1 cellular context compared by ENCODE assay signal in the genomic region with DNA sequence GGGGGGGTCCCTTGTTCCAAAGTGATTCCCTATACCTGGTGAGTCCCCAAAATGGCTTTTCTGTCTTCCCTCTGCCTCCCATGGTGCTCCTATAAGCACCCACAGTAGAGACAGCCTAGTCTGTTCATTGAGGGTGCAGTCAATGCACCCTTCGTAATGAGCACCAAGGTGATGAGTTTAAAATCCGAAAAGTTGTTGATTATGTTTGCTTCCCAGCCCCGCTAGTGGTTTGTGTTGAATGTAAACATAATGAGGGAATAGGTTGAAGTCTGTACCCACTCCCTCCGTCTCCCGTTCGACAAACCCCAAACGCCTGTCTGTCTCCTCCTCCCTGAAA.
TF ChIP-seq lines count a peak whose summit lies in the region.

No MANE protein-coding gene starts in this region.

TF ChIP-seq in HepG2, 621 proteins besides CTCF, POLR2A, EP300 and RAD21 (continued from another document):
- TF ChIP-seq, protein P1, sequence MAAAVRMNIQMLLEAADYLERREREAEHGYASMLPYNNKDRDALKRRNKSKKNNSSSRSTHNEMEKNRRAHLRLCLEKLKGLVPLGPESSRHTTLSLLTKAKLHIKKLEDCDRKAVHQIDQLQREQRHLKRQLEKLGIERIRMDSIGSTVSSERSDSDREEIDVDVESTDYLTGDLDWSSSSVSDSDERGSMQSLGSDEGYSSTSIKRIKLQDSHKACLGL (CRISPR knock-in tag; IDR thresholded peaks at IDR 0.05), result 0 out of 2 replicates have a peak, but pooled peaks have one; percentile 9
- no peak for TF ChIP-seq CCAR2 (optimal IDR thresholded peaks at IDR 0.05; ENCODE audit: low read depth, low read length)
- TF ChIP-seq, protein P2, sequence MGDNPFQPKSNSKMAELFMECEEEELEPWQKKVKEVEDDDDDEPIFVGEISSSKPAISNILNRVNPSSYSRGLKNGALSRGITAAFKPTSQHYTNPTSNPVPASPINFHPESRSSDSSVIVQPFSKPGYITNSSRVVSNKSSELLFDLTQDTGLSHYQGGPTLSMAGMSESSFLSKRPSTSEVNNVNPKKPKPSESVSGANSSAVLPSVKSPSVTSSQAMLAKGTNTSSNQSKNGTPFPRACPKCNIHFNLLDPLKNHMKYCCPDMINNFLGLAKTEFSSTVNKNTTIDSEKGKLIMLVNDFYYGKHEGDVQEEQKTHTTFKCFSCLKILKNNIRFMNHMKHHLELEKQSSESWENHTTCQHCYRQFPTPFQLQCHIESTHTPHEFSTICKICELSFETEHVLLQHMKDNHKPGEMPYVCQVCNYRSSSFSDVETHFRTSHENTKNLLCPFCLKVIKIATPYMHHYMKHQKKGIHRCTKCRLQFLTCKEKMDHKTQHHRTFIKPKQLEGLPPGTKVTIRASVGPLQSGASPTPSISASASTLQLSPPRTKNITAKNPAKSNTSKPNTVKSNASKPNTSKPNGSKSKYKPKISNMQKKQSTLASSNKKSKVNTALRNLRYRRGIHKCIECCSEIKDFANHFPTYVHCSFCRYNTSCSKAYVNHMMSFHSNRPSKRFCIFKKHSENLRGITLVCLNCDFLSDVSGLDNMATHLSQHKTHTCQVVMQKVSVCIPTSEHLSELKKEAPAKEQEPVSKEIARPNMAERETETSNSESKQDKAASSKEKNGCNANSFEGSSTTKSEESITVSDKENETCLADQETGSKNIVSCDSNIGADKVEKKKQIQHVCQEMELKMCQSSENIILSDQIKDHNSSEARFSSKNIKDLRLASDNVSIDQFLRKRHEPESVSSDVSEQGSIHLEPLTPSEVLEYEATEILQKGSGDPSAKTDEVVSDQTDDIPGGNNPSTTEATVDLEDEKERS (CRISPR knock-in tag; IDR thresholded peaks at IDR 0.05), result no peak
- no peak for TF ChIP-seq ELF4 (CRISPR knock-in tag; IDR thresholded peaks at IDR 0.05; ENCODE audit: borderline replicate concordance)
- TF ChIP-seq, protein P3, sequence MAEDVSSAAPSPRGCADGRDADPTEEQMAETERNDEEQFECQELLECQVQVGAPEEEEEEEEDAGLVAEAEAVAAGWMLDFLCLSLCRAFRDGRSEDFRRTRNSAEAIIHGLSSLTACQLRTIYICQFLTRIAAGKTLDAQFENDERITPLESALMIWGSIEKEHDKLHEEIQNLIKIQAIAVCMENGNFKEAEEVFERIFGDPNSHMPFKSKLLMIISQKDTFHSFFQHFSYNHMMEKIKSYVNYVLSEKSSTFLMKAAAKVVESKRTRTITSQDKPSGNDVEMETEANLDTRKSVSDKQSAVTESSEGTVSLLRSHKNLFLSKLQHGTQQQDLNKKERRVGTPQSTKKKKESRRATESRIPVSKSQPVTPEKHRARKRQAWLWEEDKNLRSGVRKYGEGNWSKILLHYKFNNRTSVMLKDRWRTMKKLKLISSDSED (CRISPR knock-in tag; IDR thresholded peaks at IDR 0.05), result 0 out of 2 replicates have a peak, but pooled peaks have one; percentile 54
- TF ChIP-seq NONO (IDR thresholded peaks at IDR 0.05), result no peak
- no peak for TF ChIP-seq NONO (CRISPR knock-in tag; conservative IDR thresholded peaks at IDR 0.05)
- TF ChIP-seq ZNF788 (CRISPR knock-in tag; IDR thresholded peaks at IDR 0.05; ENCODE audit: borderline replicate concordance), result no peak
- TF ChIP-seq SOX6 (IDR thresholded peaks at IDR 0.05), result no peak
- TF ChIP-seq SOX6 (CRISPR knock-in tag; IDR thresholded peaks at IDR 0.05), result peak; percentile 18; the same call in 1 of the 2 replicates
- TF ChIP-seq SRSF9 (IDR thresholded peaks at IDR 0.05; ENCODE audit: borderline replicate concordance, insufficient read depth, low read depth, low read length, poor library complexity, severe bottlenecking), result no peak
- no peak for TF ChIP-seq SETDB1 (CRISPR knock-in tag; IDR thresholded peaks at IDR 0.05; ENCODE audit: borderline replicate concordance)
- TF ChIP-seq, protein P4, sequence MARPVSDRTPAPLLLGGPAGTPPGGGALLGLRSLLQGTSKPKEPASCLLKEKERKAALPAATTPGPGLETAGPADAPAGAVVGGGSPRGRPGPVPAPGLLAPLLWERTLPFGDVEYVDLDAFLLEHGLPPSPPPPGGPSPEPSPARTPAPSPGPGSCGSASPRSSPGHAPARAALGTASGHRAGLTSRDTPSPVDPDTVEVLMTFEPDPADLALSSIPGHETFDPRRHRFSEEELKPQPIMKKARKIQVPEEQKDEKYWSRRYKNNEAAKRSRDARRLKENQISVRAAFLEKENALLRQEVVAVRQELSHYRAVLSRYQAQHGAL (CRISPR knock-in tag; IDR thresholded peaks at IDR 0.05; ENCODE audit: not compliant biosample characterization), result no peak
- TF ChIP-seq HHEX (CRISPR knock-in tag; IDR thresholded peaks at IDR 0.05), result no peak
- TF ChIP-seq, protein P5, sequence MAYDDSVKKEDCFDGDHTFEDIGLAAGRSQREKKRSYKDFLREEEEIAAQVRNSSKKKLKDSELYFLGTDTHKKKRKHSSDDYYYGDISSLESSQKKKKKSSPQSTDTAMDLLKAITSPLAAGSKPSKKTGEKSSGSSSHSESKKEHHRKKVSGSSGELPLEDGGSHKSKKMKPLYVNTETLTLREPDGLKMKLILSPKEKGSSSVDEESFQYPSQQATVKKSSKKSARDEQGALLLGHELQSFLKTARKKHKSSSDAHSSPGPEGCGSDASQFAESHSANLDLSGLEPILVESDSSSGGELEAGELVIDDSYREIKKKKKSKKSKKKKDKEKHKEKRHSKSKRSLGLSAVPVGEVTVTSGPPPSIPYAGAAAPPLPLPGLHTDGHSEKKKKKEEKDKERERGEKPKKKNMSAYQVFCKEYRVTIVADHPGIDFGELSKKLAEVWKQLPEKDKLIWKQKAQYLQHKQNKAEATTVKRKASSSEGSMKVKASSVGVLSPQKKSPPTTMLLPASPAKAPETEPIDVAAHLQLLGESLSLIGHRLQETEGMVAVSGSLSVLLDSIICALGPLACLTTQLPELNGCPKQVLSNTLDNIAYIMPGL (CRISPR knock-in tag; IDR thresholded peaks at IDR 0.05; ENCODE audit: borderline replicate concordance in 1 of 2, low read depth in 1 of 2), result peak in 1 of 2 experiments; percentile 16; a peak in 1 of 4 replicates
- no peak for TF ChIP-seq ZNF577 (CRISPR knock-in tag; IDR thresholded peaks at IDR 0.05; ENCODE audit: borderline replicate concordance, low read depth)
- TF ChIP-seq, protein P6, sequence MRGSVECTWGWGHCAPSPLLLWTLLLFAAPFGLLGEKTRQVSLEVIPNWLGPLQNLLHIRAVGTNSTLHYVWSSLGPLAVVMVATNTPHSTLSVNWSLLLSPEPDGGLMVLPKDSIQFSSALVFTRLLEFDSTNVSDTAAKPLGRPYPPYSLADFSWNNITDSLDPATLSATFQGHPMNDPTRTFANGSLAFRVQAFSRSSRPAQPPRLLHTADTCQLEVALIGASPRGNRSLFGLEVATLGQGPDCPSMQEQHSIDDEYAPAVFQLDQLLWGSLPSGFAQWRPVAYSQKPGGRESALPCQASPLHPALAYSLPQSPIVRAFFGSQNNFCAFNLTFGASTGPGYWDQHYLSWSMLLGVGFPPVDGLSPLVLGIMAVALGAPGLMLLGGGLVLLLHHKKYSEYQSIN (CRISPR knock-in tag; IDR thresholded peaks at IDR 0.05; ENCODE audit: borderline replicate concordance), result no peak
- TF ChIP-seq, protein P7, sequence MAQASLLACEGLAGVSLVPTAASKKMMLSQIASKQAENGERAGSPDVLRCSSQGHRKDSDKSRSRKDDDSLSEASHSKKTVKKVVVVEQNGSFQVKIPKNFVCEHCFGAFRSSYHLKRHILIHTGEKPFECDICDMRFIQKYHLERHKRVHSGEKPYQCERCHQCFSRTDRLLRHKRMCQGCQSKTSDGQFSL (CRISPR knock-in tag; IDR thresholded peaks at IDR 0.05), result no peak
- peak; percentile 13; the same call in 1 of the 2 replicates for TF ChIP-seq ZNF232 (CRISPR knock-in tag; IDR thresholded peaks at IDR 0.05; ENCODE audit: borderline replicate concordance)
- no peak for TF ChIP-seq ZNF10 (CRISPR knock-in tag; IDR thresholded peaks at IDR 0.05; ENCODE audit: borderline replicate concordance, low read depth)
- TF ChIP-seq, protein P8, sequence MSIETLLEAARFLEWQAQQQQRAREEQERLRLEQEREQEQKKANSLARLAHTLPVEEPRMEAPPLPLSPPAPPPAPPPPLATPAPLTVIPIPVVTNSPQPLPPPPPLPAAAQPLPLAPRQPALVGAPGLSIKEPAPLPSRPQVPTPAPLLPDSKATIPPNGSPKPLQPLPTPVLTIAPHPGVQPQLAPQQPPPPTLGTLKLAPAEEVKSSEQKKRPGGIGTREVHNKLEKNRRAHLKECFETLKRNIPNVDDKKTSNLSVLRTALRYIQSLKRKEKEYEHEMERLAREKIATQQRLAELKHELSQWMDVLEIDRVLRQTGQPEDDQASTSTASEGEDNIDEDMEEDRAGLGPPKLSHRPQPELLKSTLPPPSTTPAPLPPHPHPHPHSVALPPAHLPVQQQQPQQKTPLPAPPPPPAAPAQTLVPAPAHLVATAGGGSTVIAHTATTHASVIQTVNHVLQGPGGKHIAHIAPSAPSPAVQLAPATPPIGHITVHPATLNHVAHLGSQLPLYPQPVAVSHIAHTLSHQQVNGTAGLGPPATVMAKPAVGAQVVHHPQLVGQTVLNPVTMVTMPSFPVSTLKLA (IDR thresholded peaks at IDR 0.05), result no peak
- 0 out of 2 replicates have a peak, but pooled peaks have one; percentile 3 for TF ChIP-seq THAP11 (CRISPR knock-in tag; IDR thresholded peaks at IDR 0.05)
- TF ChIP-seq, protein P9, sequence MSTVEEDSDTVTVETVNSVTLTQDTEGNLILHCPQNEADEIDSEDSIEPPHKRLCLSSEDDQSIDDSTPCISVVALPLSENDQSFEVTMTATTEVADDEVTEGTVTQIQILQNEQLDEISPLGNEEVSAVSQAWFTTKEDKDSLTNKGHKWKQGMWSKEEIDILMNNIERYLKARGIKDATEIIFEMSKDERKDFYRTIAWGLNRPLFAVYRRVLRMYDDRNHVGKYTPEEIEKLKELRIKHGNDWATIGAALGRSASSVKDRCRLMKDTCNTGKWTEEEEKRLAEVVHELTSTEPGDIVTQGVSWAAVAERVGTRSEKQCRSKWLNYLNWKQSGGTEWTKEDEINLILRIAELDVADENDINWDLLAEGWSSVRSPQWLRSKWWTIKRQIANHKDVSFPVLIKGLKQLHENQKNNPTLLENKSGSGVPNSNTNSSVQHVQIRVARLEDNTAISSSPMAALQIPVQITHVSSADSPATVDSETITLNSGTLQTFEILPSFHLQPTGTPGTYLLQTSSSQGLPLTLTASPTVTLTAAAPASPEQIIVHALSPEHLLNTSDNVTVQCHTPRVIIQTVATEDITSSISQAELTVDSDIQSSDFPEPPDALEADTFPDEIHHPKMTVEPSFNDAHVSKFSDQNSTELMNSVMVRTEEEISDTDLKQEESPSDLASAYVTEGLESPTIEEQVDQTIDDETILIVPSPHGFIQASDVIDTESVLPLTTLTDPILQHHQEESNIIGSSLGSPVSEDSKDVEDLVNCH (CRISPR knock-in tag; IDR thresholded peaks at IDR 0.05), result no peak
